13 cellular contexts compared by ENCODE assay signal in the genomic region with DNA sequence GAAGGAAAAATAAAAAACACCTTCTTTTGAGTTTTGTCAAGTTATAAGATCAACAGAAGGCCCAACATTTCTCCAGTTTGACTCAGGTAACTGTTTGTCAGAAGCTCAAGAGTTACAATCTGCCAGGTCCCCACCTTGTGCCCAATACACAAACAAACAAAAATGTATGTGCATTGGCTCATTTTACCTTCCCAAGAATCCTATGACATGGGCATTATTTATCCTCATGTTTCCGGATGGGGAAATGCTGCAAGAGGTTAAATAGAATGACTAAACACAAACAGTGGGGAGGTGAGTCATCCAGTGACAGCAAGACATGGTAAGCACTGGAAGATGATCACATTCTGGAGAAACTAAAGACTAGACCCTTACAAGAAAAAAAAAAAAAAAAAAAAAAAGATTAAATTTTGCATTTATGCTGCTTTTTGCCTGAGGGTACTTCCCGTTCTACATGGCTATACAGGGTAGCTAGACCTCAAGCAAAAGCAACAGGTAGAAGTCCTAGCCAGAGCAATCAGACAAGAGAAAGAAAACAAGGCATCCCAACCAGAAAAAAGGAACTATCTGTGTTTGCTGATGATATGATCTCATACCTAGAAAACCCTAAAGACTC. TPM values are rescaled to one million over a fixed set of nuclear protein-coding genes. Genes with fewer than 3 reads are reported as not detected.
DNase-seq lines count a peak whose midpoint lies in the region; ATAC-seq, FAIRE-seq and TF ChIP-seq lines count a peak whose summit lies in the region.
"Had no signal": no experiment of that assay in that cellular context is flagged by ENCODE, and none has a peak within 500 bp of the region (broad histone marks: within the 10 kb centered on the region; RNA-seq: fewer than 3 reads in every experiment).

No MANE protein-coding gene starts in this region.

- no peaks in the 10 kb centered on the region for H3K9me3 ChIP-seq in esophagus muscularis mucosa
- no peaks in the 10 kb centered on the region for H3K9me3 ChIP-seq in kidney (ENCODE audit: control insufficient read depth in 1 of 2, low read length in 2 of 2)
- H3K9me3 ChIP-seq in heart right ventricle, result no peaks in the 10 kb centered on the region
- H3K9me3 ChIP-seq: testis had no signal

- peak overlapping the region; percentile 62 for H3K27ac Mint-ChIP-seq in activated T-helper 2 cell treated with anti-CD3 and anti-CD28 coated beads, Interferon-gamma antibody, Interleukin-2, Interleukin-4, amounts not matched to agents 10 μg/mL and 5 μg/mL and 100 μg/mL, durations not matched to agents 14 hours and 24 hours and 36 hours

- DNase-seq in BJ (ENCODE audit: low read depth) (peak; percentile 57), HTR-8/SVneo (ENCODE audit: insufficient read length, low spot score) (peak; percentile 100), left colon (no peak), esophagus muscularis mucosa (ENCODE audit: extremely low spot score) (no peak), kidney (no peak), heart right ventricle (no peak)
- no peak for DNase-seq in activated T-helper 2 cell treated with anti-CD3 and anti-CD28 coated beads, Interferon-gamma antibody, Interleukin-2, Interleukin-4, amounts not matched to agents 10 μg/mL and 5 μg/mL and 100 μg/mL, durations not matched to agents 14 hours and 24 hours and 36 hours (ENCODE audit: low spot score)
- DNase-seq: GF-D8, left cardiac atrium, NCI-H510A treated with DMSO at 0.1 percent for 48 hours, testis had no signal

- TF ChIP-seq CTCF in BJ (IDR thresholded peaks at IDR 0.05; ENCODE audit: insufficient read depth, low read depth, low read length), result no peak
- no peak for TF ChIP-seq CTCF in esophagus muscularis mucosa (IDR thresholded peaks at IDR 0.05)
- TF ChIP-seq CTCF in kidney (IDR thresholded peaks at IDR 0.05; ENCODE audit: borderline replicate concordance, extremely low read depth, insufficient read depth), result no peak
- no peak for TF ChIP-seq CTCF in heart right ventricle (IDR thresholded peaks at IDR 0.05)

- H3K27me3 ChIP-seq in BJ (ENCODE audit: control insufficient read depth, insufficient read depth, low read length) (no peaks in the 10 kb centered on the region), esophagus muscularis mucosa (no peaks in the 10 kb centered on the region), heart right ventricle (no peaks in the 10 kb centered on the region)
- H3K27me3 ChIP-seq: testis had no signal

- no peaks in the 10 kb centered on the region for H3K4me1 ChIP-seq in esophagus muscularis mucosa
- no peaks in the 10 kb centered on the region for H3K4me1 ChIP-seq in kidney (ENCODE audit: control insufficient read depth in 1 of 2, insufficient read depth in 1 of 2, low read depth in 1 of 2, low read length in 2 of 2)
- H3K4me1 ChIP-seq in heart right ventricle, result peaks cover 0 to 13% (median 0%) of the 10 kb centered on the region in 9 donors
- H3K4me1 ChIP-seq: testis had no signal

- no peak overlapping the region for H3K4me3 Mint-ChIP-seq in activated T-helper 2 cell treated with anti-CD3 and anti-CD28 coated beads, Interferon-gamma antibody, Interleukin-2, Interleukin-4, amounts not matched to agents 10 μg/mL and 5 μg/mL and 100 μg/mL, durations not matched to agents 14 hours and 24 hours and 36 hours (ENCODE audit: low read depth)
- H3K4me3 Mint-ChIP-seq: central memory CD8-positive, alpha-beta T cell had no signal

- TF ChIP-seq EP300 in esophagus muscularis mucosa (IDR thresholded peaks at IDR 0.05), result no peak

- CTCF ChIA-PET in BJ (lab: Yijun Ruan, JAX), result interaction anchor here (0.6 kb wide), 1 partner anchor 807 kb away, joined by 3 read pairs; no protein-coding TSS in a partner anchor

- H3K9ac ChIP-seq in kidney (ENCODE audit: low read length in 2 of 2), result no peak overlapping the region

- H3K36me3 Mint-ChIP-seq in activated T-helper 2 cell treated with anti-CD3 and anti-CD28 coated beads, Interferon-gamma antibody, Interleukin-2, Interleukin-4, amounts not matched to agents 10 μg/mL and 5 μg/mL and 100 μg/mL, durations not matched to agents 14 hours and 24 hours and 36 hours (ENCODE audit: low read depth), result peaks cover 59% of the 10 kb centered on the region

- POLR2A ChIA-PET in BJ (lab: Charles Lee), result no interaction called here

- peak; percentile 76 for ATAC-seq in left colon
- no peak for ATAC-seq in heart right ventricle
- ATAC-seq in GM19395 (IDR thresholded peaks at IDR 0.05; ENCODE audit: unreplicated experiment), result no peak
- ATAC-seq: left cardiac atrium had no signal

- 81% methylated on average over 2 of the region's 2 CpGs for WGBS in esophagus muscularis mucosa
- 88 to 95% methylated on average over 2 of the region's 2 CpGs for WGBS in heart right ventricle, 2 donors

- FAIRE-seq in HTR-8/SVneo (lab: Jason Lieb, UNC) (peak; percentile 100), kidney (lab: Jason Lieb, UNC) (no peak)

- peaks cover 11% of the 10 kb centered on the region for H3K9me3 Mint-ChIP-seq in activated T-helper 2 cell treated with anti-CD3 and anti-CD28 coated beads, Interferon-gamma antibody, Interleukin-2, Interleukin-4, amounts not matched to agents 10 μg/mL and 5 μg/mL and 100 μg/mL, durations not matched to agents 14 hours and 24 hours and 36 hours
- H3K9me3 Mint-ChIP-seq: central memory CD8-positive, alpha-beta T cell had no signal

- intact Hi-C loops in activated T-helper 2 cell treated with anti-CD3 and anti-CD28 coated beads, Interferon-gamma antibody, Interleukin-2, Interleukin-4, amounts not matched to agents 10 μg/mL and 5 μg/mL and 100 μg/mL, durations not matched to agents 14 hours and 24 hours and 36 hours (cut with micrococcal nuclease), result no loop called here
- intact Hi-C loops in left colon (cut with DNase I, micrococcal nuclease), result no loop called here
- intact Hi-C loops in esophagus muscularis mucosa (cut with DNase I), result no loop called here
- intact Hi-C loops in kidney (cut with DNase I), result no loop called here
- intact Hi-C loops in heart right ventricle (cut with DNase I), result no loop called here

- H3K36me3 ChIP-seq in BJ (ENCODE audit: control insufficient read depth, insufficient read depth, low read length) (peaks cover 8% of the 10 kb centered on the region), esophagus muscularis mucosa (peaks cover 10 to 35% (median 24%) of the 10 kb centered on the region in 4 donors), kidney (ENCODE audit: control insufficient read depth in 1 of 2, insufficient read depth in 2 of 2, low read length in 2 of 2) (peaks cover 3% of the 10 kb centered on the region in 2 donors), heart right ventricle (peaks cover 0 to 61% (median 4%) of the 10 kb centered on the region in 9 donors)

- no peaks in the 10 kb centered on the region for H3K27me3 Mint-ChIP-seq in activated T-helper 2 cell treated with anti-CD3 and anti-CD28 coated beads, Interferon-gamma antibody, Interleukin-2, Interleukin-4, amounts not matched to agents 10 μg/mL and 5 μg/mL and 100 μg/mL, durations not matched to agents 14 hours and 24 hours and 36 hours (ENCODE audit: low read depth)
- H3K27me3 Mint-ChIP-seq: central memory CD8-positive, alpha-beta T cell had no signal

- TF ChIP-seq POLR2A in esophagus muscularis mucosa (IDR thresholded peaks at IDR 0.05; ENCODE audit: low read depth), result no peak

- H3K27ac ChIP-seq in esophagus muscularis mucosa (replicated peaks in 1 of 4) (no peak overlapping the region), kidney (ENCODE audit: low read depth in 2 of 2, low read length in 2 of 2) (no peak overlapping the region), heart right ventricle (peak overlapping the region in 1 of 10 donors; percentile 50)
- H3K27ac ChIP-seq: testis had no signal

- no peak overlapping the region for H3K4me3 ChIP-seq in BJ (ENCODE audit: low read depth, low read length)
- no peak overlapping the region for H3K4me3 ChIP-seq in esophagus muscularis mucosa
- H3K4me3 ChIP-seq in kidney (ENCODE audit: low read length in 2 of 2), result no peak overlapping the region
- no peak overlapping the region for H3K4me3 ChIP-seq in heart right ventricle
- H3K4me3 ChIP-seq: testis had no signal

- H3K4me1 Mint-ChIP-seq in activated T-helper 2 cell treated with anti-CD3 and anti-CD28 coated beads, Interferon-gamma antibody, Interleukin-2, Interleukin-4, amounts not matched to agents 10 μg/mL and 5 μg/mL and 100 μg/mL, durations not matched to agents 14 hours and 24 hours and 36 hours (ENCODE audit: low read depth), result peaks cover 23% of the 10 kb centered on the region
- H3K4me1 Mint-ChIP-seq: central memory CD8-positive, alpha-beta T cell had no signal

RNA-seq across cellular contexts. Expression of a gene that starts 23.6 kb away (rescaled TPM):
- polyA plus RNA-seq in BJ (2011; rRNA removed), result not detected in 2 replicates
- polyA minus RNA-seq in BJ (2011; rRNA and poly(A)+ RNA removed), result not detected in 2 replicates
- not detected in 2 replicates for total RNA-seq in activated T-helper 2 cell treated with anti-CD3 and anti-CD28 coated beads, Interferon-gamma antibody, Interleukin-2, Interleukin-4, amounts not matched to agents 10 μg/mL and 5 μg/mL and 100 μg/mL, durations not matched to agents 14 hours and 24 hours and 36 hours
- not detected for total RNA-seq in left colon
- total RNA-seq in esophagus muscularis mucosa, result not detected
- not detected for total RNA-seq in kidney
- not detected for polyA plus RNA-seq in kidney (ENCODE audit: insufficient read depth, low read depth, low replicate concordance)
- total RNA-seq in heart right ventricle, result not detected
- not detected for polyA plus RNA-seq in heart right ventricle
- total RNA-seq: left cardiac atrium had no signal

RNA-seq across cellular contexts. Expression of a gene that starts 57.4 kb away (rescaled TPM):
- polyA plus RNA-seq in BJ (2011; rRNA removed), result 7.8 and 11.9 TPM in 2 replicates
- 13.4 and 17.8 TPM in 2 replicates for polyA minus RNA-seq in BJ (2011; rRNA and poly(A)+ RNA removed)
- total RNA-seq in activated T-helper 2 cell treated with anti-CD3 and anti-CD28 coated beads, Interferon-gamma antibody, Interleukin-2, Interleukin-4, amounts not matched to agents 10 μg/mL and 5 μg/mL and 100 μg/mL, durations not matched to agents 14 hours and 24 hours and 36 hours, result 16.0 and 16.3 TPM in 2 replicates
- total RNA-seq in left colon, result 10 to 100 TPM; 22.4 to 27.4 TPM
- 10 to 100 TPM; 17.9 to 24.0 (median 20.4) TPM for total RNA-seq in esophagus muscularis mucosa
- 20.7 TPM for total RNA-seq in kidney
- 7.0 TPM for polyA plus RNA-seq in kidney (ENCODE audit: insufficient read depth, low read depth, low replicate concordance)
- total RNA-seq in heart right ventricle, result 1 to 10 TPM; 5.6 to 8.5 (median 7.1) TPM
- polyA plus RNA-seq in heart right ventricle, result 1 to 10 TPM; 4.2 to 4.3 TPM

Comparison
In these comparisons a context has a peak if more than half of its experiments do, and no peak if none do; other contexts are left out.
1. DNase-seq: peak in BJ (single experiment) and HTR-8/SVneo (single experiment); none in activated T-helper 2 cell treated with anti-CD3 and anti-CD28 coated beads, Interferon-gamma antibody, Interleukin-2, Interleukin-4, amounts not matched to agents 10 μg/mL and 5 μg/mL and 100 μg/mL, durations not matched to agents 14 hours and 24 hours and 36 hours (single experiment), left colon (0 of 2), esophagus muscularis mucosa (single experiment), kidney (single experiment) and heart right ventricle (0 of 2).